In the genomic region with DNA sequence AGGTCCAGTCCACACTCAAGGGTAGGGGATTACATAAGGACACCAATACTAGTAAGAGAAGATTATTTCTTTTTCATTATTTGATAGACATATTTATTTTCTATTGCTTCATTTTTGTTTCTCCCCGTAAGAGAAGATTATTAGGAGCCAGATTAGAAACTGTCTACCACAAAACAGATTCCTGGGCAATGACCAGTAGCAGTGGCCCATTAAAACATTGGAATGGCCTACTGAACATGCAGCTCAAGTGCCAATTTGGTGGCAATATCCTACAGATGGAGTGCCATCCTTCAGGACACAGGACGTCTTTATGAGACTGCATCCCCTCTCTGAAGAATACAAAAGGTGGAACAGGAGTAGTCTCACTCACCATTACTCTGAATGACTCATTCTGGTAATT, we compare ENCODE assay signal across 16 cellular contexts. TPM values are rescaled to one million over a fixed set of nuclear protein-coding genes. Genes with fewer than 3 reads are reported as not detected.
A peak's percentile ranks its signal among the peaks of the same experiment; 100 is the strongest.
DNase-seq lines count a peak whose midpoint lies in the region; ATAC-seq and TF ChIP-seq lines count a peak whose summit lies in the region.
"Had no signal": no experiment of that assay in that cellular context is flagged by ENCODE, and none has a peak within 500 bp of the region (broad histone marks: within the 10 kb centered on the region; RNA-seq: fewer than 3 reads in every experiment).

No MANE protein-coding gene starts in this region.

- CTCF ChIA-PET in IMR-90 (lab: Yijun Ruan, JAX) = interaction anchor here (0.6 kb wide), 1 partner anchor 32 kb away, joined by 3 read pairs; no protein-coding TSS in a partner anchor

- H3K23ac ChIP-seq in IMR-90 (ENCODE audit: low read depth, low read length) = no peak overlapping the region

- peak overlapping the region; percentile 8; the same call in 1 of the 2 replicates for H4K5ac ChIP-seq in IMR-90 (ENCODE audit: low read depth, low read length)

- H3K18ac ChIP-seq in IMR-90 (ENCODE audit: low read depth, low read length) = peak overlapping the region; percentile 55; the same call in 1 of the 2 replicates

- no peaks in the 10 kb centered on the region for H3K79me2 ChIP-seq in MM.1S (ENCODE audit: low read length)

- H3K36me3 ChIP-seq in IMR-90 (ENCODE audit: control insufficient read depth, insufficient read depth, low read length) (no peaks in the 10 kb centered on the region), brain microvascular endothelial cell (replicated peaks) (no peaks in the 10 kb centered on the region), skeletal muscle satellite cell (ENCODE audit: insufficient read depth, low read length) (no peaks in the 10 kb centered on the region), MM.1S (replicated peaks; ENCODE audit: insufficient read depth, low read length) (no peaks in the 10 kb centered on the region)
- H3K36me3 ChIP-seq: SJCRH30 had no signal

- H3F3A ChIP-seq in MM.1S (ENCODE audit: insufficient read depth, low read length) = no peaks in the 10 kb centered on the region

- 0 out of 2 replicates have a peak overlapping the region, but pooled peaks have one; percentile 30 for H3K14ac ChIP-seq in IMR-90 (replicated peaks; ENCODE audit: low read depth, low read length)

- no peak overlapping the region for H3K27ac ChIP-seq in IMR-90 (ENCODE audit: insufficient read depth, low read length)
- H3K27ac ChIP-seq in brain microvascular endothelial cell = peak overlapping the region; percentile 56
- H3K27ac ChIP-seq in MM.1S (ENCODE audit: low read length) = no peak overlapping the region
- H3K27ac ChIP-seq: SJCRH30 had no signal

- no peak overlapping the region for H3K4me3 Mint-ChIP-seq in endothelial cell (ENCODE audit: unreplicated experiment)
- H3K4me3 Mint-ChIP-seq: CD8-positive, alpha-beta memory T cell had no signal

- intact Hi-C loops in IMR-90 (cut with micrococcal nuclease) = no loop called here

- H2BK120ac ChIP-seq in IMR-90 (ENCODE audit: low read depth, low read length) = peak overlapping the region; percentile 73; the same call in 1 of the 2 replicates

- DNase-seq in ELR (ENCODE audit: low read depth) = peak; percentile 42
- DNase-seq in IMR-90 = no peak
- DNase-seq in brain microvascular endothelial cell = no peak
- no peak for DNase-seq in MM.1S
- no peak for DNase-seq in endothelial cell (ENCODE audit: low spot score)
- DNase-seq in NCI-H82 treated with DMSO at 0.1 percent for 48 hours (lab: John Stamatoyannopoulos, UW; ENCODE audit: unreplicated experiment) = no peak
- DNase-seq: C1 segment of cervical spinal cord; CD8-positive, alpha-beta memory T cell; DMS53; Karpas-422; NCI-H1105; NCI-H1694; NCI-H774; OCI-M1; SJCRH30 had no signal

- peaks cover 8% of the 10 kb centered on the region; the same call in 1 of the 2 replicates for H3K9me1 ChIP-seq in IMR-90 (ENCODE audit: insufficient read depth, low read length)

- H3K36me3 Mint-ChIP-seq in endothelial cell (ENCODE audit: low read depth, unreplicated experiment) = no peaks in the 10 kb centered on the region

- no peaks in the 10 kb centered on the region for H3K9me2 ChIP-seq in MM.1S (replicated peaks; ENCODE audit: insufficient read depth, low read length)

- H3K27me3 ChIP-seq in IMR-90 (ENCODE audit: control insufficient read depth, insufficient read depth, low read length) (no peaks in the 10 kb centered on the region), brain microvascular endothelial cell (replicated peaks) (no peaks in the 10 kb centered on the region), skeletal muscle satellite cell (ENCODE audit: control insufficient read depth, insufficient read depth, low read length) (no peaks in the 10 kb centered on the region), MM.1S (replicated peaks; ENCODE audit: insufficient read depth, low read length) (no peaks in the 10 kb centered on the region)
- H3K27me3 ChIP-seq: SJCRH30 had no signal

- no peak overlapping the region for H3K27ac Mint-ChIP-seq in endothelial cell (ENCODE audit: unreplicated experiment)
- H3K27ac Mint-ChIP-seq: CD8-positive, alpha-beta memory T cell had no signal

- no peak overlapping the region for H2AFZ ChIP-seq in IMR-90 (replicated peaks; ENCODE audit: low read length, poor library complexity)
- H2AFZ ChIP-seq in MM.1S (ENCODE audit: low read length) = no peak overlapping the region

- in situ Hi-C loops in IMR-90 (cut with MboI; ENCODE audit: low sequenced_read_pairs) = no loop called here
- in situ Hi-C loops in brain microvascular endothelial cell (cut with HindIII; ENCODE audit: low pct_ligation_motif_present, low sequenced_read_pairs) = no loop called here

- no TSS peak for BruUV-seq in IMR-90 (replicated peaks; lab: Mats Ljungman, UMichigan)

- peak overlapping the region; percentile 67; the same call in 1 of the 3 replicates for H2BK15ac ChIP-seq in IMR-90 (ENCODE audit: low read depth, low read length)

- H3K9ac ChIP-seq in IMR-90 (ENCODE audit: low read depth, low read length) (no peak overlapping the region), skeletal muscle satellite cell (ENCODE audit: low read depth, low read length) (no peak overlapping the region), MM.1S (ENCODE audit: low read length) (no peak overlapping the region)

- TF ChIP-seq POLR2A in IMR-90 (IDR thresholded peaks at IDR 0.05; ENCODE audit: low read depth, low read length) = no peak

- H3K27me3 Mint-ChIP-seq in endothelial cell (ENCODE audit: unreplicated experiment) = peaks cover 5% of the 10 kb centered on the region

- H4K8ac ChIP-seq in IMR-90 (ENCODE audit: low read depth in 2 of 2, low read length in 2 of 2) = peak overlapping the region in 1 of 2 experiments; percentile 37; a peak in 1 of 4 replicates

- 0 out of 4 replicates have a peak, but pooled peaks cover 0 to 3% of the 10 kb centered on the region in 2 experiments for H3K79me1 ChIP-seq in IMR-90 (ENCODE audit: low read depth in 1 of 2, low read length in 2 of 2)

- H3K56ac ChIP-seq in IMR-90 (ENCODE audit: extremely low read depth, insufficient read depth, low read length) = no peak overlapping the region

- POLR2A ChIA-PET in IMR-90 (lab: Charles Lee; ENCODE audit: unreplicated experiment) = no interaction called here

- H3K4me1 ChIP-seq in IMR-90 (ENCODE audit: control insufficient read depth, insufficient read depth, low read length) (peaks cover 18% of the 10 kb centered on the region), skeletal muscle satellite cell (ENCODE audit: control insufficient read depth, insufficient read depth, low read length) (peaks cover 42% of the 10 kb centered on the region), MM.1S (ENCODE audit: low read length) (no peaks in the 10 kb centered on the region)
- H3K4me1 ChIP-seq: SJCRH30 had no signal

- dilution Hi-C loops in IMR-90 (cut with HindIII; ENCODE audit: low sequenced_read_pairs, unreplicated experiment) = no loop called here

- H3K4me1 Mint-ChIP-seq in endothelial cell (ENCODE audit: unreplicated experiment) = peaks cover 3% of the 10 kb centered on the region
- H3K4me1 Mint-ChIP-seq: CD8-positive, alpha-beta memory T cell had no signal

- H3K9me3 ChIP-seq in IMR-90 (ENCODE audit: control insufficient read depth, insufficient read depth, low read length) (no peaks in the 10 kb centered on the region), skeletal muscle satellite cell (replicated peaks; ENCODE audit: low read length) (no peaks in the 10 kb centered on the region), MM.1S (replicated peaks; ENCODE audit: insufficient read depth, low read length) (no peaks in the 10 kb centered on the region)
- H3K9me3 ChIP-seq: SJCRH30 had no signal

- H2BK5ac ChIP-seq in IMR-90 (ENCODE audit: low read depth, low read length, poor library complexity, severe bottlenecking) = peak overlapping the region; percentile 43

- H4K91ac ChIP-seq in IMR-90 (ENCODE audit: insufficient read depth, low read depth, low read length) = no peak overlapping the region

- TF ChIP-seq RAD21 in IMR-90 (IDR thresholded peaks at IDR 0.05; ENCODE audit: low read length) = no peak

- WGBS in IMR-90 (ENCODE audit: extremely low coverage in 2 of 2, insufficient read length in 1 of 2), 2 experiments = no CpG with 5 or more reads among the region's 2 CpGs

- H3K4me3 ChIP-seq in IMR-90 (ENCODE audit: insufficient read depth, low read depth, low read length) (no peak overlapping the region), brain microvascular endothelial cell (ENCODE audit: low read depth, low read length) (no peak overlapping the region), skeletal muscle satellite cell (ENCODE audit: low read length) (no peak overlapping the region), MM.1S (ENCODE audit: low read length) (no peak overlapping the region)
- H3K4me3 ChIP-seq: SJCRH30 had no signal

- H2AK9ac ChIP-seq in IMR-90 (replicated peaks; ENCODE audit: low read depth, low read length, poor library complexity) = no peak overlapping the region

- peak overlapping the region; percentile 60; the same call in 1 of the 2 replicates for H2BK20ac ChIP-seq in IMR-90 (ENCODE audit: low read depth, low read length)

- H3K4me2 ChIP-seq in IMR-90 (ENCODE audit: low read depth, low read length) (no peak overlapping the region), skeletal muscle satellite cell (ENCODE audit: low read length) (peak overlapping the region; percentile 64), MM.1S (ENCODE audit: low read depth, low read length) (no peak overlapping the region)

- H2AK5ac ChIP-seq in IMR-90 (ENCODE audit: low read depth, low read length) = peak overlapping the region; percentile 86

- TF ChIP-seq CTCF in IMR-90 (conservative IDR thresholded peaks at IDR 0.05; ENCODE audit: low read depth, low read length) (no peak), brain microvascular endothelial cell (IDR thresholded peaks at IDR 0.05; ENCODE audit: low read depth, low read length, missing control alignments) (no peak), MM.1S (IDR thresholded peaks at IDR 0.05; ENCODE audit: low read length) (no peak), endothelial cell (IDR thresholded peaks at IDR 0.05; ENCODE audit: unreplicated experiment) (no peak)

- H3K9me3 Mint-ChIP-seq in endothelial cell (ENCODE audit: unreplicated experiment) = no peaks in the 10 kb centered on the region
- H3K9me3 Mint-ChIP-seq: CD8-positive, alpha-beta memory T cell had no signal

- no peak for ATAC-seq in IMR-90 (ENCODE audit: low read depth)

- peak overlapping the region; percentile 16; the same call in 1 of the 2 replicates for H3K4ac ChIP-seq in IMR-90 (ENCODE audit: low read depth, low read length)

- H4K20me1 ChIP-seq in IMR-90 (ENCODE audit: insufficient read depth, low read length) (no peaks in the 10 kb centered on the region), MM.1S (ENCODE audit: insufficient read depth, low read length) (no peaks in the 10 kb centered on the region)

RNA-seq across cellular contexts. Expression of a gene that starts 34.0 kb away (rescaled TPM):
- total RNA-seq in IMR-90 (2012; rRNA removed) (30.3 and 45.3 TPM in 2 replicates), endothelial cell (ENCODE audit: unreplicated experiment) (276 TPM)
- 15.9 and 19.1 TPM in 2 replicates for polyA plus RNA-seq in IMR-90 (2012; rRNA removed)
- polyA plus RNA-seq in IMR-90 (2012; cell fraction: cytosol; rRNA removed) = 3.7 and 4.2 TPM in 2 replicates
- 8.5 and 39.9 TPM in 2 replicates for polyA plus RNA-seq in IMR-90 (2012; cell fraction: nucleus; rRNA removed; ENCODE audit: low replicate concordance)
- total RNA-seq in skeletal muscle satellite cell (2012; rRNA removed) = 40.2 and 47.4 TPM in 2 replicates
- total RNA-seq: CD8-positive, alpha-beta memory T cell had no signal
- polyA plus RNA-seq: CD8-positive, alpha-beta memory T cell had no signal
